13 cellular contexts compared by ENCODE assay signal in the genomic region with DNA sequence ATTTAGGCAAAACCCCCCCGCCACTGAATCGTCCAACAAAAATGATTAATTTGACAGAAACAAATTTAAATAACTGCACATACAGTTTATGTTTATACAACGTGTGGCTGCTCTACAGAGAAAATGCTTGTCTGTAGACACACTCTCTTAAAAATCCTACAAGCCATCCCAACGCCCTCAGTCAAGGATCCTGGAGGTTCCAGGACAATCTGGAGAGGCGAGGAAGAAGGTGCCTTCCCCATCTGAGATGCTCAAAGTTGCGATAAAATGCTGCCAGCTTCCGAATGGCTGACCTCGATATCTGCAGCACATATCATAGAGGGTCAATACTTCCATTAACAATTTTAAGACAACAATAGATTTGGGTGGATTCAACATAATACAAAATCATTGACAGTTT. TPM values are rescaled to one million over a fixed set of nuclear protein-coding genes. Genes with fewer than 3 reads are reported as not detected.
DNase-seq lines count a peak whose midpoint lies in the region; ATAC-seq, FAIRE-seq and TF ChIP-seq lines count a peak whose summit lies in the region.
"Had no signal": no experiment of that assay in that cellular context is flagged by ENCODE, and none has a peak within 500 bp of the region (broad histone marks: within the 10 kb centered on the region; RNA-seq: fewer than 3 reads in every experiment).

No MANE protein-coding gene starts in this region.

- no peak overlapping the region for H3K27ac ChIP-seq in stomach
- H3K27ac ChIP-seq: C4-2B had no signal

- no peak for DNase-seq in activated T-cell treated with anti-CD3 and anti-CD28 coated beads, Interleukin-2, amount 50 U/mL, for 24 hours
- DNase-seq in activated T-cell treated with anti-CD3 and anti-CD28 coated beads, Interleukin-2, amount 50 U/mL, for 4 hours = no peak
- DNase-seq in HTR-8/SVneo (ENCODE audit: insufficient read length, low spot score) (no peak), stomach (peak; percentile 18), DMS79 treated with DMSO at 0.1 percent for 48 hours (lab: John Stamatoyannopoulos, UW) (no peak)
- no peak for DNase-seq in central memory CD8-positive, alpha-beta T cell (ENCODE audit: low spot score in 2 of 2)
- no peak for DNase-seq in stimulated activated naive CD8-positive, alpha-beta T cell treated with anti-CD3 and anti-CD28 coated beads, Interleukin-15, amount 100 ng/mL, for 72 hours
- DNase-seq: NCI-H1048, SHP77 treated with DMSO at 0.1 percent for 48 hours had no signal

- WGBS in stomach, 5 donors = 81 to 89% (median 85%) methylated on average over 8 of the region's 8 CpGs

- H3K4me1 Mint-ChIP-seq in activated T-cell treated with anti-CD3 and anti-CD28 coated beads, Interleukin-2, amount 50 U/mL, for 24 hours (ENCODE audit: low read depth) = peaks cover 50% of the 10 kb centered on the region
- peaks cover 39% of the 10 kb centered on the region for H3K4me1 Mint-ChIP-seq in activated T-cell treated with anti-CD3 and anti-CD28 coated beads, Interleukin-2, amount 50 U/mL, for 4 hours (ENCODE audit: low read depth)
- H3K4me1 Mint-ChIP-seq in central memory CD8-positive, alpha-beta T cell = peaks cover 39% of the 10 kb centered on the region
- H3K4me1 Mint-ChIP-seq in stimulated activated naive CD8-positive, alpha-beta T cell treated with anti-CD3 and anti-CD28 coated beads, Interleukin-15, amount 100 ng/mL, for 72 hours = peaks cover 41% of the 10 kb centered on the region

- H3K27me3 Mint-ChIP-seq in activated T-cell treated with anti-CD3 and anti-CD28 coated beads, Interleukin-2, amount 50 U/mL, for 24 hours = no peaks in the 10 kb centered on the region
- H3K27me3 Mint-ChIP-seq in activated T-cell treated with anti-CD3 and anti-CD28 coated beads, Interleukin-2, amount 50 U/mL, for 4 hours (ENCODE audit: low read depth) = no peaks in the 10 kb centered on the region
- no peaks in the 10 kb centered on the region for H3K27me3 Mint-ChIP-seq in central memory CD8-positive, alpha-beta T cell
- H3K27me3 Mint-ChIP-seq in stimulated activated naive CD8-positive, alpha-beta T cell treated with anti-CD3 and anti-CD28 coated beads, Interleukin-15, amount 100 ng/mL, for 72 hours = no peaks in the 10 kb centered on the region

- peak overlapping the region; percentile 18 for H3K27ac Mint-ChIP-seq in activated T-cell treated with anti-CD3 and anti-CD28 coated beads, Interleukin-2, amount 50 U/mL, for 24 hours
- peak overlapping the region; percentile 60 for H3K27ac Mint-ChIP-seq in central memory CD8-positive, alpha-beta T cell (ENCODE audit: low read depth)
- H3K27ac Mint-ChIP-seq in stimulated activated naive CD8-positive, alpha-beta T cell treated with anti-CD3 and anti-CD28 coated beads, Interleukin-15, amount 100 ng/mL, for 72 hours = peak overlapping the region in 1 of 2 donors; percentile 33
- H3K27ac Mint-ChIP-seq: GM23338 had no signal

- intact Hi-C loops in stomach (cut with DNase I; ENCODE audit: low total_unique reads) = no loop called here

- peaks cover 28 to 91% (median 88%) of the 10 kb centered on the region in 4 donors for H3K36me3 ChIP-seq in stomach

- H3K4me3 ChIP-seq in stomach = no peak overlapping the region
- H3K4me3 ChIP-seq: GM23338 had no signal

- no peak for TF ChIP-seq EP300 in stomach (IDR thresholded peaks at IDR 0.05)

- no peaks in the 10 kb centered on the region for H3K27me3 ChIP-seq in stomach

- H3K4me3 Mint-ChIP-seq in activated T-cell treated with anti-CD3 and anti-CD28 coated beads, Interleukin-2, amount 50 U/mL, for 24 hours = no peak overlapping the region
- H3K4me3 Mint-ChIP-seq in activated T-cell treated with anti-CD3 and anti-CD28 coated beads, Interleukin-2, amount 50 U/mL, for 4 hours = no peak overlapping the region
- H3K4me3 Mint-ChIP-seq in central memory CD8-positive, alpha-beta T cell = no peak overlapping the region
- H3K4me3 Mint-ChIP-seq in stimulated activated naive CD8-positive, alpha-beta T cell treated with anti-CD3 and anti-CD28 coated beads, Interleukin-15, amount 100 ng/mL, for 72 hours = no peak overlapping the region
- H3K4me3 Mint-ChIP-seq: GM23338 had no signal

- no peaks in the 10 kb centered on the region for H3K9me3 ChIP-seq in stomach

- no peak for TF ChIP-seq CTCF in stomach (IDR thresholded peaks at IDR 0.05)

- peaks cover 85% of the 10 kb centered on the region for H3K36me3 Mint-ChIP-seq in activated T-cell treated with anti-CD3 and anti-CD28 coated beads, Interleukin-2, amount 50 U/mL, for 24 hours (ENCODE audit: low read depth)
- peaks cover 30% of the 10 kb centered on the region for H3K36me3 Mint-ChIP-seq in activated T-cell treated with anti-CD3 and anti-CD28 coated beads, Interleukin-2, amount 50 U/mL, for 4 hours (ENCODE audit: insufficient read depth)
- peaks cover 85% of the 10 kb centered on the region for H3K36me3 Mint-ChIP-seq in central memory CD8-positive, alpha-beta T cell (ENCODE audit: insufficient read depth)

- no peak for TF ChIP-seq POLR2A in stomach (IDR thresholded peaks at IDR 0.05)

- peaks cover 15 to 50% (median 38%) of the 10 kb centered on the region in 4 donors for H3K4me1 ChIP-seq in stomach

- FAIRE-seq in HTR-8/SVneo (lab: Jason Lieb, UNC) = peak; percentile 52
- FAIRE-seq: RCC 7860 had no signal

- ATAC-seq in activated T-cell treated with anti-CD3 and anti-CD28 coated beads, Interleukin-2, amount 50 U/mL, for 4 hours = no peak
- ATAC-seq in central memory CD8-positive, alpha-beta T cell (replicated peaks; ENCODE audit: extremely low read depth, poor library complexity, severe bottlenecking) = no peak
- ATAC-seq in HG02884 (IDR thresholded peaks at IDR 0.05; ENCODE audit: unreplicated experiment) = no peak
- no peak for ATAC-seq in stimulated activated naive CD8-positive, alpha-beta T cell treated with anti-CD3 and anti-CD28 coated beads, Interleukin-15, amount 100 ng/mL, for 72 hours
- ATAC-seq: GM23338 had no signal

- H3K9me3 Mint-ChIP-seq in activated T-cell treated with anti-CD3 and anti-CD28 coated beads, Interleukin-2, amount 50 U/mL, for 24 hours = no peaks in the 10 kb centered on the region
- H3K9me3 Mint-ChIP-seq in activated T-cell treated with anti-CD3 and anti-CD28 coated beads, Interleukin-2, amount 50 U/mL, for 4 hours = no peaks in the 10 kb centered on the region
- H3K9me3 Mint-ChIP-seq in central memory CD8-positive, alpha-beta T cell = no peaks in the 10 kb centered on the region
- H3K9me3 Mint-ChIP-seq in stimulated activated naive CD8-positive, alpha-beta T cell treated with anti-CD3 and anti-CD28 coated beads, Interleukin-15, amount 100 ng/mL, for 72 hours = no peaks in the 10 kb centered on the region
- H3K9me3 Mint-ChIP-seq: GM23338 had no signal

RNA-seq across cellular contexts. Expression of a gene that starts 25.3 kb away (rescaled TPM):
- 10 to 100 TPM; 25.9 to 27.8 (median 26.4) TPM for total RNA-seq in activated T-cell treated with anti-CD3 and anti-CD28 coated beads, Interleukin-2, amount 50 U/mL, for 4 hours
- total RNA-seq in stomach = 10 to 100 TPM; 24.3 to 40.2 (median 31.7) TPM
- polyA plus RNA-seq in stomach = 1 to 10 TPM; 6.3 to 9.6 (median 7.1) TPM
